Comparison of ENCODE assay signal across 19 cellular contexts in the genomic region with DNA sequence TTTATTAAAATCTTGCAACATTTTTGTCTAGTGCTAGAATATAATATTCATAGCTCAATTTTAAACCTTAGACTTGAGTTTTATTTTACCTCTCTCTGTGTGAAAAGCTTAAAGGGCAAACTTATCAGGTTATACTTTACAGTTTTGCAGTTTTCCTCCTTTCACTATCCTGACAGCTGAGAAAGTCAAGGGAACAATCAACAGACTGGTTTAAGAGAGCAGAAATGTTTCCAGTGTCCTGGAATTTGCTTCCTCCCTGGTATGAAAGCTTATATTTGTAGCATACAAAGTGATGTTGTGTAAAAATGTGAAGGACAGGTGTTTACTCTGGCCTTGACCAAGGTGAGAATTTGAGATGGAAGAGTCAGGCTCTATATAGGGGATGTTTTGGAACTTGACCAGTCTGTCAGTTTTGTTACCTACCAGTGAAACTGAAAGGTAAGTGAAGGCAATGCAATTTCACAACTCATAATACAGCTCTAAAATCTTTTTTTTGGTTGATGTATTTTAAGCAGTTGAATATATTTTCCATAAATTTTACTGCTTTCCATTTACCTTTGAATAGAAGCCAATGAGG.
DNase-seq lines count a peak whose midpoint lies in the region; ATAC-seq, FAIRE-seq and TF ChIP-seq lines count a peak whose summit lies in the region.
"Had no signal": no experiment of that assay in that cellular context is flagged by ENCODE, and none has a peak within 500 bp of the region (broad histone marks: within the 10 kb centered on the region; RNA-seq: fewer than 3 reads in every experiment).

No MANE protein-coding gene starts in this region.

- RAD21 ChIA-PET in GM12878 (lab: Charles Lee; ENCODE audit: unreplicated experiment): interaction anchor here (1.0 to 1.3 kb wide), 3 partner anchors 10 to 131 kb away, joined by 3 to 4 read pairs (median 3); no protein-coding TSS in a partner anchor

- H3K4me1 Mint-ChIP-seq in GM23338 (peaks cover 52% of the 10 kb centered on the region), mesothelial cell of epicardium (peaks cover 41% of the 10 kb centered on the region), CD14-positive monocyte (no peaks in the 10 kb centered on the region)
- H3K4me1 Mint-ChIP-seq: CD8-positive, alpha-beta memory T cell had no signal

- H4K20me1 ChIP-seq in GM23338 (replicated peaks; ENCODE audit: insufficient read depth): no peaks in the 10 kb centered on the region
- H4K20me1 ChIP-seq in GM12878 (ENCODE audit: control insufficient read depth, insufficient read depth): no peaks in the 10 kb centered on the region

- H3K36me3 Mint-ChIP-seq in GM23338 (ENCODE audit: low read depth) (no peaks in the 10 kb centered on the region), mesothelial cell of epicardium (no peaks in the 10 kb centered on the region), CD14-positive monocyte (no peaks in the 10 kb centered on the region)
- H3K36me3 Mint-ChIP-seq: CD8-positive, alpha-beta memory T cell had no signal

- H2AFZ ChIP-seq in GM23338 (no peak overlapping the region), GM12878 (ENCODE audit: control insufficient read depth, low read depth, low read length) (no peak overlapping the region)

- POLR2A ChIA-PET in GM12878 (lab: Charles Lee): no interaction called here

- H3K27ac Mint-ChIP-seq in GM23338 (peak overlapping the region; percentile 11; the same call in 1 of the 2 replicates), mesothelial cell of epicardium (peak overlapping the region; percentile 73), CD14-positive monocyte (no peak overlapping the region)

- H3K27me3 ChIP-seq in GM23338 (ENCODE audit: insufficient read depth) (no peaks in the 10 kb centered on the region), GM12878 (replicated peaks in 1 of 2; ENCODE audit: control insufficient read depth in 2 of 2, insufficient read depth in 2 of 2, low read length in 1 of 2) (no peaks in the 10 kb centered on the region; a peak in 1 of 4 replicates), heart right ventricle (no peaks in the 10 kb centered on the region)
- H3K27me3 ChIP-seq: BE2C had no signal

- peaks cover 96% of the 10 kb centered on the region for H3K79me2 ChIP-seq in GM23338 (replicated peaks; ENCODE audit: insufficient read depth)
- no peaks in the 10 kb centered on the region for H3K79me2 ChIP-seq in GM12878 (ENCODE audit: control insufficient read depth, insufficient read depth, low read length)

- no peak for TF ChIP-seq POLR2A in GM12878 (IDR thresholded peaks at IDR 0.05; ENCODE audit: low read depth, low read length)

- H3K9me3 ChIP-seq in GM12878 (replicated peaks; ENCODE audit: control insufficient read depth, insufficient read depth, low read length) (no peaks in the 10 kb centered on the region), heart right ventricle (no peaks in the 10 kb centered on the region)
- H3K9me3 ChIP-seq: A549, BE2C, Caco-2 had no signal

- H3K4me2 ChIP-seq in GM23338 (no peak overlapping the region), GM12878 (ENCODE audit: control insufficient read depth, insufficient read depth) (no peak overlapping the region)
- H3K4me2 ChIP-seq: A549 had no signal

- no peaks in the 10 kb centered on the region for H3K27me3 Mint-ChIP-seq in GM23338 (ENCODE audit: insufficient read depth, low read depth, poor library complexity)
- no peaks in the 10 kb centered on the region for H3K27me3 Mint-ChIP-seq in mesothelial cell of epicardium (ENCODE audit: low read depth)
- H3K27me3 Mint-ChIP-seq in CD14-positive monocyte (ENCODE audit: low read depth in 3 of 3): peaks cover 2 to 16% (median 4%) of the 10 kb centered on the region in 3 donors

- H3K27ac ChIP-seq in GM23338 (ENCODE audit: low read depth): no peak overlapping the region; the same call in 1 of the 2 replicates
- H3K27ac ChIP-seq in GM12878 (ENCODE audit: control insufficient read depth, insufficient read depth): no peak overlapping the region
- no peak overlapping the region for H3K27ac ChIP-seq in heart right ventricle
- H3K27ac ChIP-seq: A549, C4-2B had no signal

- no peaks in the 10 kb centered on the region for H3K9me2 ChIP-seq in GM23338 (ENCODE audit: insufficient read depth)

- BruUV-seq in GM12878 (replicated peaks; lab: Mats Ljungman, UMichigan): no TSS peak

- H3K9ac ChIP-seq in GM12878 (ENCODE audit: control insufficient read depth, insufficient read depth, low read length): no peak overlapping the region

- in situ Hi-C loops in GM12878 (cut with MboI): no loop called here

- DNase-seq in GM23338 (ENCODE audit: low spot score): no peak
- no peak for DNase-seq in GM12878 (ENCODE audit: low read depth, low spot score)
- DNase-seq in mesothelial cell of epicardium (ENCODE audit: low spot score in 2 of 2, unreplicated experiment in 2 of 2): no peak
- no peak for DNase-seq in SW 1271 (lab: John Stamatoyannopoulos, UW)
- DNase-seq in CD14-positive monocyte (ENCODE audit: low spot score): no peak
- no peak for DNase-seq in heart right ventricle
- DNase-seq: BE2C; Caco-2; CD8-positive, alpha-beta memory T cell; DND-41; GF-D8 had no signal

- ATAC-seq in GM23338 (no peak), GM12878 (peak; percentile 45; the same call in 2 of the 3 replicates), GM21619 (IDR thresholded peaks at IDR 0.05; ENCODE audit: unreplicated experiment) (no peak), heart right ventricle (no peak)
- ATAC-seq: A549, HCT116, HepG2 had no signal

- intact Hi-C loops in GM12878 (cut with micrococcal nuclease; ENCODE audit: unreplicated experiment) (no loop called here), CD14-positive monocyte (cut with micrococcal nuclease) (no loop called here), heart right ventricle (cut with DNase I) (no loop called here)

- H3K9me3 Mint-ChIP-seq in GM23338 (no peaks in the 10 kb centered on the region), mesothelial cell of epicardium (no peaks in the 10 kb centered on the region), CD14-positive monocyte (peaks cover 0 to 2% (median 0%) of the 10 kb centered on the region in 7 donors)

- TF ChIP-seq CTCF in GM23338 (conservative IDR thresholded peaks at IDR 0.05; ENCODE audit: low read depth in 2 of 2): no peak
- TF ChIP-seq CTCF in GM12878 (IDR thresholded peaks at IDR 0.05 in 2 of 3, conservative IDR thresholded peaks at IDR 0.05 in 1 of 3; ENCODE audit: control insufficient read depth in 2 of 3, extremely low read depth in 1 of 3, insufficient read depth in 1 of 3, low read depth in 3 of 3, low read length in 3 of 3): no peak
- no peak for TF ChIP-seq CTCF in mesothelial cell of epicardium (IDR thresholded peaks at IDR 0.05; ENCODE audit: unreplicated experiment)
- no peak for TF ChIP-seq CTCF in CD14-positive monocyte (IDR thresholded peaks at IDR 0.05)
- no peak for TF ChIP-seq CTCF in heart right ventricle (IDR thresholded peaks at IDR 0.05)

- H3F3A ChIP-seq in GM23338 (replicated peaks; ENCODE audit: low read depth): no peaks in the 10 kb centered on the region

- H3K36me3 ChIP-seq in GM23338 (ENCODE audit: insufficient read depth): no peaks in the 10 kb centered on the region
- H3K36me3 ChIP-seq in GM12878 (ENCODE audit: control insufficient read depth in 2 of 2, insufficient read depth in 2 of 2, low read length in 1 of 2): no peaks in the 10 kb centered on the region
- H3K36me3 ChIP-seq in heart right ventricle: no peaks in the 10 kb centered on the region
- H3K36me3 ChIP-seq: BE2C had no signal

- no peak overlapping the region for H3K4me3 Mint-ChIP-seq in GM23338
- H3K4me3 Mint-ChIP-seq in mesothelial cell of epicardium: no peak overlapping the region
- H3K4me3 Mint-ChIP-seq in CD14-positive monocyte: no peak overlapping the region
- H3K4me3 Mint-ChIP-seq: CD8-positive, alpha-beta memory T cell had no signal

- no peak for FAIRE-seq in GM12878 (lab: Jason Lieb, UNC)
- FAIRE-seq: A549, GM18507, H54, HepG2, HTR-8/SVneo had no signal

- no peak for TF ChIP-seq RAD21 in GM12878 (IDR thresholded peaks at IDR 0.05; ENCODE audit: insufficient read depth, low read depth, low read length)

- H3K4me1 ChIP-seq in GM23338 (ENCODE audit: insufficient read depth): peaks cover 71% of the 10 kb centered on the region
- no peaks in the 10 kb centered on the region for H3K4me1 ChIP-seq in GM12878 (ENCODE audit: control insufficient read depth, insufficient read depth, low read length)
- H3K4me1 ChIP-seq in heart right ventricle: no peaks in the 10 kb centered on the region
- H3K4me1 ChIP-seq: A549, BE2C had no signal

- no peak for TF ChIP-seq EP300 in GM12878 (IDR thresholded peaks at IDR 0.05; ENCODE audit: borderline replicate concordance in 1 of 2, control insufficient read depth in 1 of 2, low read depth in 2 of 2, low read length in 2 of 2)

- H3K4me3 ChIP-seq in GM23338 (no peak overlapping the region), GM12878 (no peak overlapping the region), heart right ventricle (no peak overlapping the region)
- H3K4me3 ChIP-seq: A549 had no signal

- SMC1A ChIA-PET in GM12878 (lab: Charles Lee; ENCODE audit: uncharacterized antibody, unreplicated experiment): interaction anchor here (0.6 to 1.2 kb wide), 5 partner anchors 10 to 160 kb away, joined by 3 to 4 read pairs (median 3); no protein-coding TSS in a partner anchor

- CTCF ChIA-PET in GM12878 (lab: Yijun Ruan, JAX): interaction anchor here (0.9 to 1.0 kb wide), 2 partner anchors 39 to 70 kb away, joined by 3 to 4 read pairs; no protein-coding TSS in a partner anchor

TF ChIP-seq in GM23338, 12 proteins besides CTCF, POLR2A, EP300 and RAD21 (continues in another document):
- TF ChIP-seq ZNF331 (CRISPR knock-in tag; IDR thresholded peaks at IDR 0.05; ENCODE audit: low read depth): no peak
- TF ChIP-seq EZH2phosphoT487 (IDR thresholded peaks at IDR 0.05; ENCODE audit: unreplicated experiment): no peak

TF ChIP-seq in GM12878, 131 proteins besides CTCF, POLR2A, EP300 and RAD21 (continues in another document):
- TF ChIP-seq IRF4 (IDR thresholded peaks at IDR 0.05; ENCODE audit: low read depth, low read length) (no peak), RCOR1 (conservative IDR thresholded peaks at IDR 0.05; ENCODE audit: low read depth, low read length) (no peak), ESRRA (IDR thresholded peaks at IDR 0.05; ENCODE audit: low read length) (no peak), BACH1 (IDR thresholded peaks at IDR 0.05; ENCODE audit: borderline replicate concordance) (no peak)
- TF ChIP-seq, protein P1, sequence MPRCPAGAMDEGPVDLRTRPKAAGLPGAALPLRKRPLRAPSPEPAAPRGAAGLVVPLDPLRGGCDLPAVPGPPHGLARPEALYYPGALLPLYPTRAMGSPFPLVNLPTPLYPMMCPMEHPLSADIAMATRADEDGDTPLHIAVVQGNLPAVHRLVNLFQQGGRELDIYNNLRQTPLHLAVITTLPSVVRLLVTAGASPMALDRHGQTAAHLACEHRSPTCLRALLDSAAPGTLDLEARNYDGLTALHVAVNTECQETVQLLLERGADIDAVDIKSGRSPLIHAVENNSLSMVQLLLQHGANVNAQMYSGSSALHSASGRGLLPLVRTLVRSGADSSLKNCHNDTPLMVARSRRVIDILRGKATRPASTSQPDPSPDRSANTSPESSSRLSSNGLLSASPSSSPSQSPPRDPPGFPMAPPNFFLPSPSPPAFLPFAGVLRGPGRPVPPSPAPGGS (IDR thresholded peaks at IDR 0.05; ENCODE audit: borderline replicate concordance, insufficient read depth, low read depth, low read length, poor library complexity, severe bottlenecking): no peak

Comparison
In these comparisons a context has a peak if more than half of its experiments do, and no peak if none do; other contexts are left out.
1. H3K27ac Mint-ChIP-seq: peak in GM23338 (single experiment) and mesothelial cell of epicardium (single experiment); none in CD14-positive monocyte (0 of 7).